Comparison of ENCODE assay signal across 15 cellular contexts in the genomic region with DNA sequence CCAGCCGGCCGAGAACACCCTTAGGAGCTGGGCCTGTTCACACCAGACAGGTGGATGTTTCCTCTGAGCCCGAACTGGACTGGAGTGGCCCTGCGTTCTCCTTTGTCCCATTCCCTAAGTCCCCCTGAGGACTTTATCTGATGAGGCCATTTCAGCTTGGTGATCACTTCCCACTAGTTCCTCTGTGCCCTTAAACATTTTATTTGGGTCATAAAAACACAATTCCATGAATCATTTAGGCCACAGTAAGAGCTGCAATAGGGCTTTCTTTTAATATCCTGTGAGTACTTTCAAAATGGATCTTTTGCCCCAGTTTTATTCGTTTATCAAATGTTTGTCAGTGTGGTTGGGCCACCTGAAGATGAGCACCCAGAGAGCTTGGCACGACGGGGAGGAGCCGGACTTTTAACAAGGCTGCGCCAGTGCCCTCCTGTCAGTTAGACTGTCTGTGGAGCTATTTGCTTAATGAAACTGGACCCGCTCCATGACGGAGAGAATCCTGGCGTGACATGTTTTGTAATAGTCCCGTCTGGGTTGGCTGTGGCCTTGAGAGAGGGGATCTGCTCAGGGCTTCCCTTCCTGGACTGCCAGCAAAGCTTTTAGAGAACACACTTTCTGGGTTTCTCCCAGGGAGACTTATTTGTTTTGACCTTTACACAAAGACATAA. TPM values are rescaled to one million over a fixed set of nuclear protein-coding genes. Genes with fewer than 3 reads are reported as not detected.
A peak's percentile ranks its signal among the peaks of the same experiment; 100 is the strongest.
DNase-seq lines count a peak whose midpoint lies in the region; ATAC-seq, FAIRE-seq and TF ChIP-seq lines count a peak whose summit lies in the region.
"Had no signal": no experiment of that assay in that cellular context is flagged by ENCODE, and none has a peak within 500 bp of the region (broad histone marks: within the 10 kb centered on the region; RNA-seq: fewer than 3 reads in every experiment).

No MANE protein-coding gene starts in this region.

- intact Hi-C loops in right cardiac atrium (cut with DNase I), result loop anchor here in 2 of 4 donors (5.0 to 10.0 kb wide), 2 partner anchors 50 to 107 kb away; partner anchors contain the start of gene ZDHHC14 (in 1 of the 2)
- intact Hi-C loops in pancreas (cut with DNase I), result no loop called here
- intact Hi-C loops in aorta (cut with DNase I), result no loop called here

- H3K27ac ChIP-seq in right cardiac atrium (ENCODE audit: low read length) (peak overlapping the region; percentile 96), pancreas (peak overlapping the region in 3 of 4 donors; percentile 18 to 55 (median 47)), aorta (ENCODE audit: low read depth in 1 of 2, low read length in 2 of 2) (no peak overlapping the region)

- no peak overlapping the region for H3K4me3 ChIP-seq in adipocyte (ENCODE audit: low read length)
- no peak overlapping the region for H3K4me3 ChIP-seq in right cardiac atrium (ENCODE audit: low read length)
- H3K4me3 ChIP-seq in pancreas, result no peak overlapping the region
- H3K4me3 ChIP-seq in aorta (ENCODE audit: low read length in 2 of 2), result no peak overlapping the region

- H3K4me1 ChIP-seq in adipocyte (ENCODE audit: control insufficient read depth, insufficient read depth, low read length), result peaks cover 16% of the 10 kb centered on the region
- peaks cover 25% of the 10 kb centered on the region for H3K4me1 ChIP-seq in right cardiac atrium (ENCODE audit: control insufficient read depth, insufficient read depth, low read length)
- H3K4me1 ChIP-seq in pancreas, result peaks cover 0 to 4% (median 4%) of the 10 kb centered on the region in 3 donors
- H3K4me1 ChIP-seq in aorta (ENCODE audit: control insufficient read depth in 1 of 2, insufficient read depth in 2 of 2, low read length in 2 of 2), result no peaks in the 10 kb centered on the region

- WGBS in right cardiac atrium, result 60% methylated on average over 13 of the region's 13 CpGs
- WGBS in pancreas, 2 donors, result 56 to 64% methylated on average over 13 of the region's 13 CpGs
- WGBS in aorta, 2 donors, result 86 to 87% methylated on average over 13 of the region's 13 CpGs

- TF ChIP-seq CTCF in pancreas (IDR thresholded peaks at IDR 0.05), result no peak

- H3K9me3 ChIP-seq in adipocyte (ENCODE audit: control insufficient read depth, low read length), result no peaks in the 10 kb centered on the region
- H3K9me3 ChIP-seq in right cardiac atrium (ENCODE audit: control insufficient read depth, low read length), result no peaks in the 10 kb centered on the region
- H3K9me3 ChIP-seq in pancreas, result no peaks in the 10 kb centered on the region
- H3K9me3 ChIP-seq in aorta (ENCODE audit: control insufficient read depth, low read length), result no peaks in the 10 kb centered on the region

- peak; percentile 72 to 73 for ATAC-seq in right cardiac atrium
- ATAC-seq in pancreas, result peak in 3 of 4 donors; percentile 73 to 83 (median 76)
- peak; percentile 62 for ATAC-seq in aorta (ENCODE audit: low FRiP score)
- ATAC-seq: stimulated activated naive CD8-positive, alpha-beta T cell treated with anti-CD3 and anti-CD28 coated beads, Interleukin-15, Interleukin-2, amounts not matched to agents 100 U/mL and 50 U/mL, for 24 hours had no signal

- H3K36me3 ChIP-seq in adipocyte (ENCODE audit: control insufficient read depth, insufficient read depth, low read length, severe bottlenecking), result no peaks in the 10 kb centered on the region
- H3K36me3 ChIP-seq in pancreas, result no peaks in the 10 kb centered on the region
- no peaks in the 10 kb centered on the region for H3K36me3 ChIP-seq in aorta (ENCODE audit: control insufficient read depth in 1 of 2, insufficient read depth in 2 of 2, low read length in 1 of 2)

- no peaks in the 10 kb centered on the region for H3K27me3 ChIP-seq in adipocyte (replicated peaks; ENCODE audit: control insufficient read depth, insufficient read depth, low read length)
- no peaks in the 10 kb centered on the region for H3K27me3 ChIP-seq in right cardiac atrium (ENCODE audit: control insufficient read depth, insufficient read depth)
- H3K27me3 ChIP-seq in pancreas, result no peaks in the 10 kb centered on the region
- no peaks in the 10 kb centered on the region for H3K27me3 ChIP-seq in aorta (ENCODE audit: control insufficient read depth in 1 of 2, insufficient read depth in 2 of 2, low read length in 1 of 2)

- no peak overlapping the region for H3K9ac ChIP-seq in adipocyte (ENCODE audit: low read length)

- FAIRE-seq in pancreas (lab: Jason Lieb, UNC), result no peak

- DNase-seq in adipocyte (ENCODE audit: low read depth), result peak; percentile 66
- peak; percentile 70 to 85 (median 77) for DNase-seq in right cardiac atrium
- DNase-seq in pancreas, result peak in 1 of 6 donors; percentile 27
- DNase-seq in aorta, result peak in 1 of 2 donors; percentile 75
- DNase-seq in NCI-H1092 treated with DMSO at 0.1 percent for 48 hours (lab: John Stamatoyannopoulos, UW), result no peak
- DNase-seq in stimulated activated CD4-positive, alpha-beta T cell treated with anti-CD3 and anti-CD28 coated beads, Interleukin-2, amount 100 ng/mL, for 24 hours, result no peak
- no peak for DNase-seq in GM19240 (ENCODE audit: insufficient read length, low spot score)
- DNase-seq: activated CD4-positive, alpha-beta T cell treated with anti-CD3 and anti-CD28 coated beads for 4 hours; activated T-cell treated with anti-CD3 and anti-CD28 coated beads, Interleukin-2, amount 50 U/mL, for 48 hours; GF-D8; HCEC 1CT; mesendoderm; NCI-H2227 treated with DMSO at 0.1 percent for 48 hours; stimulated activated CD4-positive, alpha-beta T cell treated with anti-CD3 and anti-CD28 coated beads, Interleukin-4, amount 100 ng/mL, for 4 hours; stimulated activated naive CD8-positive, alpha-beta T cell treated with anti-CD3 and anti-CD28 coated beads, Interleukin-15, Interleukin-2, amounts not matched to agents 100 U/mL and 50 U/mL, for 24 hours had no signal

RNA-seq across cellular contexts. Expression of gene ZDHHC14, which starts 53.5 kb away (rescaled TPM):
- 10 to 100 TPM; 10.6 to 22.1 (median 18.2) TPM for total RNA-seq in right cardiac atrium
- polyA plus RNA-seq in right cardiac atrium, result 20.2 TPM
- 1 to 10 TPM; 3.1 to 7.8 (median 4.2) TPM for total RNA-seq in pancreas
- 1 to 10 TPM; 6.3 to 9.9 TPM for polyA plus RNA-seq in pancreas
- total RNA-seq in aorta, result 10 to 100 TPM; 16.4 to 17.8 TPM
- 10 to 100 TPM in 1 of 2 donors, 1 to 10 TPM in 1; 2.8 to 12.4 TPM for polyA plus RNA-seq in aorta

Comparison
In these comparisons a context has a peak if more than half of its experiments do, and no peak if none do; other contexts are left out.
1. DNase-seq: peak in adipocyte (single experiment) and right cardiac atrium (3 of 3); none in NCI-H1092 treated with DMSO at 0.1 percent for 48 hours (single experiment), stimulated activated CD4-positive, alpha-beta T cell treated with anti-CD3 and anti-CD28 coated beads, Interleukin-2, amount 100 ng/mL, for 24 hours (0 of 2) and GM19240 (single experiment).
2. H3K27ac ChIP-seq: peak in right cardiac atrium (single experiment) and pancreas (3 of 4); none in aorta (0 of 2).
3. Peak in every context shown above with its lines, with median percentiles within 50 percentile points of each other: ATAC-seq.